In the genomic region with DNA sequence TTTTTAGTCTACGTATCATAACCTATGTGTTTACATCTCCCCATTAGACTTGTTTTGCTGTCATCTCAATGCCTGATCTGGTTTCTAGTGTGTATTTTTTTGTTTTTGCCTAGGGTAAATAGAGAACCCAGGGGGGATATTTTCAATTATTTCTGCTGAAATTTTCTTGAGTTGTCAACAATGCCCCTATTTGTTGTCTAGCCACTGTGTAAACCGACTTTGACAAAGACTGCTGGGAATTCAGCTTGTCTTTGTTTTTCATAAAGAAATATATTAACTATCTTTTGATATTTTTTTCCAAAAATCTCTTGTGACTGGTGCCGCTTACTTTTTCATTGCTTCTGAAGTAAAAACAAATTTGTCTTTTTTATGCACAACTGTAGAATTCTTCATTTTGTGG, we compare ENCODE assay signal across 18 cellular contexts. TPM values are rescaled to one million over a fixed set of nuclear protein-coding genes. Genes with fewer than 3 reads are reported as not detected.
A peak's percentile ranks its signal among the peaks of the same experiment; 100 is the strongest.
DNase-seq lines count a peak whose midpoint lies in the region; ATAC-seq, FAIRE-seq and TF ChIP-seq lines count a peak whose summit lies in the region.
"Had no signal": no experiment of that assay in that cellular context is flagged by ENCODE, and none has a peak within 500 bp of the region (broad histone marks: within the 10 kb centered on the region; RNA-seq: fewer than 3 reads in every experiment).

No MANE protein-coding gene starts in this region.

- TF ChIP-seq CTCF in HFFc6 (IDR thresholded peaks at IDR 0.05), result no peak

- no peak for FAIRE-seq in H54 (lab: Jason Lieb, UNC)
- FAIRE-seq: A204.1, G401.6, GM12892 had no signal

- no peak for TF ChIP-seq POLR2A in H54 (IDR thresholded peaks at IDR 0.05; ENCODE audit: low read depth, low read length)

- H3K27ac Mint-ChIP-seq in HFFc6, result peak overlapping the region; percentile 15
- H3K27ac Mint-ChIP-seq: B cell; CD4-positive, CD25-positive, alpha-beta regulatory T cell; CD8-positive, alpha-beta T cell had no signal

- intact Hi-C loops in left colon (cut with DNase I, micrococcal nuclease), result no loop called here

- H3K4me1 Mint-ChIP-seq in HFFc6 (ENCODE audit: low read depth), result peaks cover 72% of the 10 kb centered on the region
- H3K4me1 Mint-ChIP-seq: B cell; CD4-positive, CD25-positive, alpha-beta regulatory T cell had no signal

- peaks cover 15% of the 10 kb centered on the region for H3K36me3 Mint-ChIP-seq in HFFc6 (ENCODE audit: low read depth)
- H3K36me3 Mint-ChIP-seq: CD8-positive, alpha-beta T cell had no signal

- no peaks in the 10 kb centered on the region for H3K9me3 Mint-ChIP-seq in HFFc6
- H3K9me3 Mint-ChIP-seq: CD4-positive, CD25-positive, alpha-beta regulatory T cell; CD8-positive, alpha-beta T cell had no signal

- H3K27me3 Mint-ChIP-seq in HFFc6 (ENCODE audit: insufficient read depth), result peaks cover 2% of the 10 kb centered on the region; the same call in 1 of the 2 replicates
- H3K27me3 Mint-ChIP-seq: B cell; CD4-positive, CD25-positive, alpha-beta regulatory T cell had no signal

- DNase-seq in HFFc6 (no peak), foreskin melanocyte (peak; percentile 49), pons (ENCODE audit: low spot score) (peak; percentile 62), H54 (ENCODE audit: insufficient read length, low spot score) (no peak), left colon (no peak)
- DNase-seq in stimulated activated CD4-positive, alpha-beta T cell treated with anti-CD3 and anti-CD28 coated beads, Interleukin-4, amount 100 ng/mL, for 4 hours, result no peak
- DNase-seq: Caco-2; CD4-positive, CD25-positive, alpha-beta regulatory T cell; CD8-positive, alpha-beta T cell; DMS153; DND-41; GOT3; H7; HCEC 1CT had no signal

- no peak overlapping the region for H3K4me3 Mint-ChIP-seq in HFFc6
- H3K4me3 Mint-ChIP-seq: B cell; CD4-positive, CD25-positive, alpha-beta regulatory T cell; CD8-positive, alpha-beta T cell had no signal

- ATAC-seq in left colon, result no peak
- ATAC-seq: CD8-positive, alpha-beta T cell had no signal

RNA-seq across cellular contexts. Expression of gene MACIR, which starts 28.1 kb away (rescaled TPM):
- total RNA-seq in HFFc6 (2021; fragmentation: NEBNext Ultra II Directional; extraction: Animal tissue kit (Norgen Biotek cat#: 25700)), result 100 to 1,000 TPM in 3 of 6 experiments, 10 to 100 TPM in 3; 80.7 to 110 (median 97.9) TPM
- 10 to 100 TPM; 54.5 to 61.4 TPM for total RNA-seq in left colon

Comparison
In these comparisons a context has a peak if more than half of its experiments do, and no peak if none do; other contexts are left out.
1. DNase-seq: peak in foreskin melanocyte (single experiment) and pons (single experiment); none in HFFc6 (single experiment), H54 (single experiment), left colon (0 of 2) and stimulated activated CD4-positive, alpha-beta T cell treated with anti-CD3 and anti-CD28 coated beads, Interleukin-4, amount 100 ng/mL, for 4 hours (0 of 2).